ENCODE assay signal across 26 cellular contexts in the genomic region with DNA sequence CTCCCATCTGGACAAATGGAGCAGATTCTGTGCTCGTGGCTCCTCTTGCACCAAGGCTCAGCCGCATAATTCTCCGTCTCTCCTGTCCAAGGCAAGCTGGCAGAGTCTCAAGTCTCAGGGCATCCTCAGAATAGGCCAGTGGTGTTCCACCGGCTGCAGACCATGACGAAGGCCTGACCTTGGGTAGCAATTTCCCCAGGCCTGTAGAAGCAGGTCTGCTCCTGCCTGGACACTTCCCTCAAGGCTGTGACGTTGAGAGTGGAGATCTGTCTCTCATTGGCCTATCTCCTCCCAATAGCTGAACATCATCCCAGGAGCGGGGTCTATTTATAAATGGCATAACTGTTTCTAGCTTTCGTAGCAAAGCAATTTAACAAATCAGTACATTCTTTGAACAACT. TPM values are rescaled to one million over a fixed set of nuclear protein-coding genes. Genes with fewer than 3 reads are reported as not detected.
DNase-seq lines count a peak whose midpoint lies in the region; ATAC-seq, FAIRE-seq and TF ChIP-seq lines count a peak whose summit lies in the region.
"Had no signal": no experiment of that assay in that cellular context is flagged by ENCODE, and none has a peak within 500 bp of the region (broad histone marks: within the 10 kb centered on the region; RNA-seq: fewer than 3 reads in every experiment).

No MANE protein-coding gene starts in this region.

- no peak overlapping the region for H3K9ac ChIP-seq in mammary epithelial cell (ENCODE audit: insufficient read depth, low read length)
- H3K9ac ChIP-seq: BLaER1 treated with 17β-estradiol and CSF1 and Interleukin-3, amounts not matched to agents 10 nM and 100 nM had no signal

- CTCF ChIA-PET in mammary epithelial cell (lab: Charles Lee; ENCODE audit: low non-redundant PET), result no interaction called here

- intact Hi-C loops in mammary epithelial cell (cut with micrococcal nuclease) (no loop called here), breast epithelium (cut with DNase I; ENCODE audit: low total_unique reads) (no loop called here), adrenal gland (cut with DNase I) (no loop called here)

- no peak overlapping the region for H3K4me2 ChIP-seq in mammary epithelial cell (ENCODE audit: insufficient read depth, low read depth, low read length)
- H3K4me2 ChIP-seq: BLaER1 treated with 17β-estradiol and CSF1 and Interleukin-3, amounts not matched to agents 10 nM and 100 nM had no signal

- H3K4me3 ChIP-seq in mammary epithelial cell (replicated peaks in 1 of 3; ENCODE audit: insufficient read depth in 1 of 3, low read depth in 2 of 3, low read length in 3 of 3) (no peak overlapping the region), breast epithelium (no peak overlapping the region), adrenal gland (no peak overlapping the region), epithelial cell of esophagus (ENCODE audit: low read length) (no peak overlapping the region)
- H3K4me3 ChIP-seq in effector memory CD4-positive, alpha-beta T cell (ENCODE audit: insufficient read depth, low read depth, low read length, poor library complexity, severe bottlenecking), result no peak overlapping the region
- H3K4me3 ChIP-seq: BLaER1 treated with 17β-estradiol and CSF1 and Interleukin-3, amounts not matched to agents 10 nM and 100 nM had no signal

- TF ChIP-seq CTCF in mammary epithelial cell (conservative IDR thresholded peaks at IDR 0.05 in 1 of 2, IDR thresholded peaks at IDR 0.05 in 1 of 2; ENCODE audit: extremely low read depth in 1 of 2, insufficient read depth in 1 of 2, low read depth in 1 of 2, low read length in 2 of 2) (no peak), breast epithelium (IDR thresholded peaks at IDR 0.05) (no peak), adrenal gland (IDR thresholded peaks at IDR 0.05) (no peak), epithelial cell of esophagus (IDR thresholded peaks at IDR 0.05; ENCODE audit: insufficient read depth, low read depth, low read length, missing control alignments) (no peak)

- H2AFZ ChIP-seq in mammary epithelial cell (ENCODE audit: low read depth, low read length), result peak overlapping the region; percentile 7

- in situ Hi-C loops in mammary epithelial cell (cut with MboI; ENCODE audit: low sequenced_read_pairs in 2 of 2), result no loop called here

- H3K9me3 ChIP-seq in mammary epithelial cell (replicated peaks; ENCODE audit: insufficient read depth, low read length) (no peaks in the 10 kb centered on the region), breast epithelium (no peaks in the 10 kb centered on the region), adrenal gland (replicated peaks in 1 of 3) (no peaks in the 10 kb centered on the region)
- no peaks in the 10 kb centered on the region for H3K9me3 ChIP-seq in effector memory CD4-positive, alpha-beta T cell (ENCODE audit: control insufficient read depth, low read length)
- H3K9me3 ChIP-seq: BE2C had no signal

- H3K4me1 ChIP-seq in mammary epithelial cell (ENCODE audit: insufficient read depth, low read length), result peaks cover 8% of the 10 kb centered on the region
- no peaks in the 10 kb centered on the region for H3K4me1 ChIP-seq in breast epithelium
- H3K4me1 ChIP-seq in adrenal gland (replicated peaks in 1 of 2), result no peaks in the 10 kb centered on the region
- H3K4me1 ChIP-seq in effector memory CD4-positive, alpha-beta T cell (ENCODE audit: control insufficient read depth, insufficient read depth, low read length, poor library complexity, severe bottlenecking), result no peaks in the 10 kb centered on the region
- H3K4me1 ChIP-seq: BE2C; BLaER1 treated with 17β-estradiol and CSF1 and Interleukin-3, amounts not matched to agents 10 nM and 100 nM had no signal

- H3K27ac ChIP-seq in mammary epithelial cell (ENCODE audit: insufficient read depth, low read depth, low read length), result no peak overlapping the region
- H3K27ac ChIP-seq in breast epithelium, result no peak overlapping the region
- no peak overlapping the region for H3K27ac ChIP-seq in adrenal gland
- no peak overlapping the region for H3K27ac ChIP-seq in effector memory CD4-positive, alpha-beta T cell (ENCODE audit: insufficient read depth, low read length, poor library complexity, severe bottlenecking)
- H3K27ac ChIP-seq: 22Rv1; BLaER1 treated with 17β-estradiol and CSF1 and Interleukin-3, amounts not matched to agents 10 nM and 100 nM had no signal

- BruUV-seq in mammary epithelial cell (replicated peaks; lab: Mats Ljungman, UMichigan), result no TSS peak

- 75% methylated on average over 6 of the region's 8 CpGs for WGBS in mammary epithelial cell (ENCODE audit: low coverage, missing lambda C conversion rate)
- 33 to 58% (median 51%) methylated on average over 6 to 8 of the region's 8 CpGs for WGBS in adrenal gland, 4 donors

- dilution Hi-C loops in mammary epithelial cell (cut with HindIII; ENCODE audit: low sequenced_read_pairs), result loop anchor here (5.0 kb wide), 1 partner anchor 107 kb away; the partner anchor contains the start of gene OR4D1

- no peaks in the 10 kb centered on the region for H4K20me1 ChIP-seq in mammary epithelial cell (ENCODE audit: insufficient read depth, low read length)
- H4K20me1 ChIP-seq: BLaER1 treated with 17β-estradiol and CSF1 and Interleukin-3, amounts not matched to agents 10 nM and 100 nM had no signal

- no peak for DNase-seq in mammary epithelial cell
- DNase-seq in breast epithelium (ENCODE audit: low spot score in 2 of 2), result no peak
- peak in 5 of 7 donors; percentile 28 to 58 (median 42) for DNase-seq in adrenal gland
- peak; percentile 48 for DNase-seq in epithelial cell of esophagus (ENCODE audit: low read depth)
- DNase-seq in urothelium cell line (ENCODE audit: low spot score), result no peak
- no peak for DNase-seq in erythroblast (lab: John Stamatoyannopoulos, UW)
- no peak for DNase-seq in effector memory CD4-positive, alpha-beta T cell
- DNase-seq: ACHN; AML-193; BE2C; CD4-positive, alpha-beta T cell; CD8-positive, alpha-beta memory T cell; DMS 273 treated with DMSO at 0.1 percent for 48 hours; DMS53; DMS79 treated with DMSO at 0.1 percent for 48 hours; GF-D8; GOT3; H7; HCEC 1CT had no signal

- H3K27me3 ChIP-seq in mammary epithelial cell (ENCODE audit: insufficient read depth, low read length) (no peaks in the 10 kb centered on the region), breast epithelium (no peaks in the 10 kb centered on the region), adrenal gland (peaks cover 6% of the 10 kb centered on the region)
- H3K27me3 ChIP-seq in effector memory CD4-positive, alpha-beta T cell (replicated peaks; ENCODE audit: control insufficient read depth, insufficient read depth, low read length, poor library complexity, severe bottlenecking), result no peaks in the 10 kb centered on the region
- H3K27me3 ChIP-seq: BLaER1 treated with 17β-estradiol and CSF1 and Interleukin-3, amounts not matched to agents 10 nM and 100 nM had no signal

- peak; percentile 23 for FAIRE-seq in urothelium cell line (lab: Jason Lieb, UNC)
- FAIRE-seq: A204.1, D721Med, GM12891, GM18507 had no signal

- no peak for ATAC-seq in GM18867 (IDR thresholded peaks at IDR 0.05; ENCODE audit: unreplicated experiment)

- H3K79me2 ChIP-seq in mammary epithelial cell (ENCODE audit: insufficient read depth, low read length), result no peaks in the 10 kb centered on the region

- no peaks in the 10 kb centered on the region for H3K36me3 ChIP-seq in mammary epithelial cell (ENCODE audit: insufficient read depth, low read length)
- no peaks in the 10 kb centered on the region for H3K36me3 ChIP-seq in breast epithelium
- no peaks in the 10 kb centered on the region for H3K36me3 ChIP-seq in adrenal gland (replicated peaks in 1 of 2)
- no peaks in the 10 kb centered on the region for H3K36me3 ChIP-seq in effector memory CD4-positive, alpha-beta T cell (ENCODE audit: control insufficient read depth, insufficient read depth, low read length)
- H3K36me3 ChIP-seq: BE2C; BLaER1 treated with 17β-estradiol and CSF1 and Interleukin-3, amounts not matched to agents 10 nM and 100 nM had no signal

- no peak for TF ChIP-seq POLR2A in breast epithelium (IDR thresholded peaks at IDR 0.05)
- no peak for TF ChIP-seq POLR2A in adrenal gland (IDR thresholded peaks at IDR 0.05)
- no peak for TF ChIP-seq POLR2A in erythroblast (IDR thresholded peaks at IDR 0.05; ENCODE audit: low read length)

RNA-seq across cellular contexts. Expression of gene SRSF1, which starts 33.3 kb away (rescaled TPM):
- total RNA-seq in mammary epithelial cell (100 to 1,000 TPM; 197 to 238 TPM), breast epithelium (100 to 1,000 TPM; 176 to 202 (median 185) TPM), adrenal gland (100 to 1,000 TPM; 131 to 236 (median 186) TPM)
- polyA plus RNA-seq in mammary epithelial cell (137 TPM), adrenal gland (100 to 1,000 TPM; 105 to 276 (median 137) TPM)
- polyA minus RNA-seq in mammary epithelial cell, result 258 TPM

RNA-seq across cellular contexts. Expression of gene DYNLL2, which starts 42.8 kb away (rescaled TPM):
- total RNA-seq in mammary epithelial cell, result 10 to 100 TPM; 12.8 to 27.6 TPM
- 12.0 TPM for polyA plus RNA-seq in mammary epithelial cell
- 23.5 TPM for polyA minus RNA-seq in mammary epithelial cell
- 10 to 100 TPM; 18.4 to 20.3 (median 19.7) TPM for total RNA-seq in breast epithelium
- total RNA-seq in adrenal gland, result 100 to 1,000 TPM in 1 of 8 donors, 10 to 100 TPM in 7; 18.5 to 207 (median 37.3) TPM
- polyA plus RNA-seq in adrenal gland, result 100 to 1,000 TPM in 1 of 3 donors, 10 to 100 TPM in 2; 19.8 to 194 (median 31.0) TPM

RNA-seq across cellular contexts. Expression of gene VEZF1, which starts 52.3 kb away (rescaled TPM):
- total RNA-seq in mammary epithelial cell, result 10 to 100 TPM; 20.5 to 34.7 TPM
- polyA plus RNA-seq in mammary epithelial cell, result 17.6 TPM
- 20.1 TPM for polyA minus RNA-seq in mammary epithelial cell
- 10 to 100 TPM; 55.5 to 76.5 (median 66.9) TPM for total RNA-seq in breast epithelium
- 100 to 1,000 TPM in 1 of 8 donors, 10 to 100 TPM in 7; 56.2 to 105 (median 74.1) TPM for total RNA-seq in adrenal gland
- polyA plus RNA-seq in adrenal gland, result 10 to 100 TPM; 14.1 to 58.5 (median 23.1) TPM

Comparison
In these comparisons a context has a peak if more than half of its experiments do, and no peak if none do; other contexts are left out.
1. DNase-seq: peak in adrenal gland (5 of 7) and epithelial cell of esophagus (single experiment); none in mammary epithelial cell (single experiment), breast epithelium (0 of 2), urothelium cell line (single experiment), erythroblast (0 of 2) and effector memory CD4-positive, alpha-beta T cell (0 of 3).